Comparison of ENCODE assay signal across 21 cellular contexts in the genomic region with DNA sequence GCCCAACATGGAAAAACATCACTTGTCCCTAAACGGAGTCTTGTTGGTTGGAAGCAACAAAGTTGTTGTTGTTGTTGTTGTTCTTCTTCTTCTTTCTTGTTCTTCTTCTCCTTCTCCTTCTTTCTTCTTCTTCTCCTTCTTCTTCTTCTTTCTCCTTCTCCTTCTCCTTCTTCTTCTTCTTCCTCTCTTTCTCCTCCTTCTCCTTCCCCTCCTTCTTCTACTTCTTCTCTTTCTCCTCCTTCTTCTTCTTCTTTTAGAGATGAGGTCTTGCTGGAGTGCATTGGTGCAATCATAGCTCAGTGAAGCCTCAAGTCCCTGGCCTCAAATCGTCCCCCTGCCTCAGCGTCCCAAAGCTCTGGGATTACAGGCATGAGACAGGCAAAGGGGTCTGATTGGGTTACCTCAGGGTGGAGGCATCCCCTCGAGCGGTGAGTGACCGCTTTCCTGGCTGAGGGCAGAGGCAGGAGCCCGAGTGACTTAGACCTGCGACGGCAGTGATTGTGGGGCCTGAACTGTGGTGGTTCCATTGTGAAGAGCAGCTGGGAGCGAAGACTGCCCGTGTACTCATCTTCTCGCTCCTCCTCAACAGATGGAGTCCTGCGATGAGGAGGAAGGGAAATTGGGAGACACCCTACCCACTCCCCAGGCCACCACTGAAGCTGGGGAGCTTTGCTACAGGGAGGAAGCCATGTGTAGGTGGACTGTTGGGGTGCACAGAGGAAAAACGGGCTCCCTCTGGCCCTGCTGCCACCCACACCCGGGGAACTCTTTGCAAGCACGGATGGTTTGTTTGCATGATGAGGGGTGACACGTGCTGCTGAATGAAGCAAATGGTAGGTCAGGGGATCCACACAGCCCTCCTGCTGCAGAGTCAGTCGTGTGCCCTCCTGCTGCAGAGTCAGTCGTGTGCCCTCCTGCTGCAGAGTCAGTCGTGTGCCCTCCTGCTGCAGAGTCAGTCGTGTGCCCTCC. TPM values are rescaled to one million over a fixed set of nuclear protein-coding genes. Genes with fewer than 3 reads are reported as not detected.
DNase-seq lines count a peak whose midpoint lies in the region; ATAC-seq and TF ChIP-seq lines count a peak whose summit lies in the region.
"Had no signal": no experiment of that assay in that cellular context is flagged by ENCODE, and none has a peak within 500 bp of the region (broad histone marks: within the 10 kb centered on the region; RNA-seq: fewer than 3 reads in every experiment).

No MANE protein-coding gene starts in this region.

- H3K18ac ChIP-seq in mesenchymal stem cell (ENCODE audit: low read depth in 1 of 2, low read length in 2 of 2) = no peak overlapping the region

- no peak overlapping the region for H2BK120ac ChIP-seq in mesenchymal stem cell (ENCODE audit: low read depth, low read length)

- H3K9me3 ChIP-seq in mesenchymal stem cell (ENCODE audit: control insufficient read depth, low read length) = no peaks in the 10 kb centered on the region
- H3K9me3 ChIP-seq: BLaER1, SJCRH30 had no signal

- H3K27me3 Mint-ChIP-seq in chondrocyte (ENCODE audit: low read depth) = peaks cover 24% of the 10 kb centered on the region

- TF ChIP-seq CTCF in 22Rv1 (IDR thresholded peaks at IDR 0.05) = no peak
- no peak for TF ChIP-seq CTCF in chondrocyte (IDR thresholded peaks at IDR 0.05)

- no peak overlapping the region for H3K27ac Mint-ChIP-seq in chondrocyte (ENCODE audit: unreplicated experiment)

- no peak overlapping the region for H2BK12ac ChIP-seq in mesenchymal stem cell (ENCODE audit: low read length in 2 of 2)

- no peak overlapping the region for H3K23ac ChIP-seq in mesenchymal stem cell (ENCODE audit: low read length in 2 of 2)

- H3K4me1 ChIP-seq in mesenchymal stem cell (ENCODE audit: control insufficient read depth, insufficient read depth, low read depth, low read length) = peaks cover 7% of the 10 kb centered on the region

- H3K79me1 ChIP-seq in mesenchymal stem cell (replicated peaks; ENCODE audit: low read length, poor library complexity, severe bottlenecking) = no peaks in the 10 kb centered on the region

- no peaks in the 10 kb centered on the region for H3K4me1 Mint-ChIP-seq in chondrocyte (ENCODE audit: low read depth)

- 77% methylated on average over 10 of the region's 21 CpGs for WGBS in mesenchymal stem cell

- no peaks in the 10 kb centered on the region for H3K9me3 Mint-ChIP-seq in chondrocyte (ENCODE audit: low read depth)

- no peak overlapping the region for H2BK15ac ChIP-seq in mesenchymal stem cell (ENCODE audit: low read depth, poor library complexity, severe bottlenecking)

- H2AK5ac ChIP-seq in mesenchymal stem cell (ENCODE audit: low read length, severe bottlenecking) = no peak overlapping the region

- no peak overlapping the region for H3K4me2 ChIP-seq in mesenchymal stem cell (ENCODE audit: low read length, poor library complexity, severe bottlenecking)
- H3K4me2 ChIP-seq: BLaER1, PC-9 had no signal

- no peak overlapping the region for H3K4ac ChIP-seq in mesenchymal stem cell (ENCODE audit: low read depth in 1 of 2, low read length in 2 of 2)

- intact Hi-C loops in sciatic nerve (cut with DNase I) = no loop called here

- H3K27me3 ChIP-seq in mesenchymal stem cell (ENCODE audit: control insufficient read depth in 1 of 2, insufficient read depth in 1 of 2, low read length in 2 of 2) = peaks cover 34 to 39% of the 10 kb centered on the region in 2 experiments
- H3K27me3 ChIP-seq: BLaER1 had no signal

- no peak overlapping the region for H3K14ac ChIP-seq in mesenchymal stem cell (ENCODE audit: low read length in 2 of 2)

- no peak overlapping the region for H2BK5ac ChIP-seq in mesenchymal stem cell (ENCODE audit: low read depth, low read length, poor library complexity, severe bottlenecking)

- H4K91ac ChIP-seq in mesenchymal stem cell (ENCODE audit: low read length) = peak overlapping the region; percentile 53

- H3K9ac ChIP-seq in mesenchymal stem cell (ENCODE audit: low read length) = no peak overlapping the region
- H3K9ac ChIP-seq: BLaER1 had no signal

- H3K4me3 ChIP-seq in mesenchymal stem cell (ENCODE audit: insufficient read depth in 1 of 2, low read depth in 1 of 2, low read length in 2 of 2) = no peak overlapping the region
- H3K4me3 ChIP-seq: BLaER1, PC-9, SJCRH30 had no signal

- no peaks in the 10 kb centered on the region for H3K36me3 ChIP-seq in mesenchymal stem cell (ENCODE audit: control insufficient read depth in 1 of 2, insufficient read depth in 2 of 2, low read depth in 1 of 2, low read length in 2 of 2)
- H3K36me3 ChIP-seq: BLaER1, SJCRH30 had no signal

- H3K4me3 Mint-ChIP-seq in chondrocyte (ENCODE audit: unreplicated experiment) = no peak overlapping the region

- H3K27ac ChIP-seq in 22Rv1 = peak overlapping the region; percentile 54
- H3K27ac ChIP-seq in mesenchymal stem cell (ENCODE audit: low read length, poor library complexity, severe bottlenecking) = no peak overlapping the region
- H3K27ac ChIP-seq: BLaER1, HL-60, PC-9, SJCRH30 had no signal

- DNase-seq in chondrocyte (ENCODE audit: low spot score) (peak; percentile 46), mesenchymal stem cell (no peak), sciatic nerve (ENCODE audit: low spot score) (peak; percentile 28), glomerular visceral epithelial cell (ENCODE audit: extremely low spot score) (no peak), NCI-H748 (lab: John Stamatoyannopoulos, UW; ENCODE audit: unreplicated experiment) (no peak), NCI-H1105 (lab: John Stamatoyannopoulos, UW) (no peak)
- DNase-seq: CD4-positive, CD25-positive, alpha-beta regulatory T cell; DMS153; MV-4-11; NCI-H1105 treated with DMSO at 0.1 percent for 48 hours; NCI-H146; NCI-H1930; NCI-H446; PC-9; SJCRH30 had no signal

- H4K8ac ChIP-seq in mesenchymal stem cell (ENCODE audit: low read length) = no peak overlapping the region

- H3K36me3 Mint-ChIP-seq in chondrocyte (ENCODE audit: low read depth) = no peaks in the 10 kb centered on the region
- H3K36me3 Mint-ChIP-seq: CD4-positive, CD25-positive, alpha-beta regulatory T cell had no signal

- H2AFZ ChIP-seq in mesenchymal stem cell (ENCODE audit: low read depth, low read length) = no peak overlapping the region
- H2AFZ ChIP-seq: PC-9 had no signal

- ATAC-seq in sciatic nerve = no peak
- ATAC-seq in GM21367 (IDR thresholded peaks at IDR 0.05; ENCODE audit: unreplicated experiment) = no peak
- ATAC-seq: Right ventricle myocardium inferior, SK-N-SH treated with all-trans-retinoic acid at 6 μM for 48 hours had no signal

RNA-seq across cellular contexts. Expression of a gene that starts 7.0 kb away (rescaled TPM):
- 2.7 to 3.3 TPM (median 2.9 TPM) in 3 replicates for total RNA-seq in chondrocyte
- 1.1 TPM for polyA plus RNA-seq in mesenchymal stem cell (2013, experiment 1 of 2)
- 1.1 TPM for polyA plus RNA-seq in mesenchymal stem cell (2013, experiment 2 of 2)
- 24.7 TPM for total RNA-seq in sciatic nerve

RNA-seq across cellular contexts. Expression of a gene that starts 24.9 kb away (rescaled TPM):
- 15.1 to 21.1 TPM (median 15.8 TPM) in 3 replicates for total RNA-seq in chondrocyte
- polyA plus RNA-seq in mesenchymal stem cell (2013, experiment 1 of 2) = 15.5 TPM
- polyA plus RNA-seq in mesenchymal stem cell (2013, experiment 2 of 2) = 15.2 TPM
- total RNA-seq in sciatic nerve = 33.4 TPM

RNA-seq across cellular contexts. Expression of a gene that starts 55.6 kb away (rescaled TPM):
- total RNA-seq in chondrocyte (16.2 to 33.3 TPM (median 16.5 TPM) in 3 replicates), sciatic nerve (6.1 TPM)
- 3.5 TPM for polyA plus RNA-seq in mesenchymal stem cell (2013, experiment 1 of 2)
- polyA plus RNA-seq in mesenchymal stem cell (2013, experiment 2 of 2) = 2.9 TPM

Comparison
In these comparisons a context has a peak if more than half of its experiments do, and no peak if none do; other contexts are left out.
1. DNase-seq: peak in chondrocyte (single experiment) and sciatic nerve (single experiment); none in mesenchymal stem cell (single experiment), glomerular visceral epithelial cell (single experiment), NCI-H748 (single experiment) and NCI-H1105 (single experiment).